In genomic region chr22:41009222-41009948, GRCh38 we compare ENCODE assay signal across 12 cellular contexts. TPM values are rescaled to one million over a fixed set of nuclear protein-coding genes. Genes with fewer than 3 reads are reported as not detected.
DNase-seq lines count a peak whose midpoint lies in the region; ATAC-seq and TF ChIP-seq lines count a peak whose summit lies in the region.
"Had no signal": no experiment of that assay in that cellular context is flagged by ENCODE, and none has a peak within 500 bp of the region (broad histone marks: within the 10 kb centered on the region; RNA-seq: fewer than 3 reads in every experiment).

No MANE protein-coding gene starts in this region.

- no peak overlapping the region for H3K4me3 Mint-ChIP-seq in T-helper 17 cell
- H3K4me3 Mint-ChIP-seq: stimulated activated naive CD8-positive, alpha-beta T cell treated with anti-CD3 and anti-CD28 coated beads, Interleukin-15, Interleukin-2, amounts not matched to agents 100 ng/mL and 50 ng/mL, for 24 hours had no signal

- H3K4me3 ChIP-seq in adipocyte (ENCODE audit: low read length) (no peak overlapping the region), lower lobe of right lung (no peak overlapping the region)
- H3K4me3 ChIP-seq: left ventricle myocardium inferior had no signal

- H3K27me3 Mint-ChIP-seq in T-helper 17 cell = peaks cover 5% of the 10 kb centered on the region
- H3K27me3 Mint-ChIP-seq: stimulated activated naive CD8-positive, alpha-beta T cell treated with anti-CD3 and anti-CD28 coated beads, Interleukin-15, Interleukin-2, amounts not matched to agents 100 ng/mL and 50 ng/mL, for 24 hours had no signal

- H3K36me3 Mint-ChIP-seq in T-helper 17 cell (ENCODE audit: low read depth) = peaks cover 2% of the 10 kb centered on the region

- no peak overlapping the region for H3K27ac ChIP-seq in lower lobe of right lung
- H3K27ac ChIP-seq: foreskin keratinocyte, left ventricle myocardium inferior had no signal

- peak; percentile 32 for DNase-seq in COR-L47 (lab: John Stamatoyannopoulos, UW)
- peak; percentile 58 to 68 for DNase-seq in Kasumi-1 (lab: John Stamatoyannopoulos, UW)
- DNase-seq in adipocyte (ENCODE audit: low read depth) = peak; percentile 29
- peak; percentile 52 for DNase-seq in lower lobe of right lung
- no peak for DNase-seq in Right ventricle myocardium inferior (ENCODE audit: missing footprints)
- no peak for DNase-seq in T-helper 17 cell
- DNase-seq in stimulated activated CD4-positive, alpha-beta T cell treated with anti-CD3 and anti-CD28 coated beads, Interleukin-4, amount 100 ng/mL, for 4 hours = no peak
- DNase-seq: Caco-2, left ventricle myocardium inferior had no signal

- H3K36me3 ChIP-seq in adipocyte (ENCODE audit: control insufficient read depth, insufficient read depth, low read length, severe bottlenecking) (no peaks in the 10 kb centered on the region), lower lobe of right lung (no peaks in the 10 kb centered on the region)
- H3K36me3 ChIP-seq: left ventricle myocardium inferior had no signal

- H3K27ac Mint-ChIP-seq in T-helper 17 cell = no peak overlapping the region
- H3K27ac Mint-ChIP-seq: stimulated activated naive CD8-positive, alpha-beta T cell treated with anti-CD3 and anti-CD28 coated beads, Interleukin-15, Interleukin-2, amounts not matched to agents 100 ng/mL and 50 ng/mL, for 24 hours had no signal

- H3K4me1 ChIP-seq in adipocyte (ENCODE audit: control insufficient read depth, insufficient read depth, low read length) (peaks cover 5% of the 10 kb centered on the region), lower lobe of right lung (no peaks in the 10 kb centered on the region)
- H3K4me1 ChIP-seq: Caco-2, foreskin keratinocyte, left ventricle myocardium inferior had no signal

- no peak for TF ChIP-seq CTCF in lower lobe of right lung (IDR thresholded peaks at IDR 0.05)

- no peaks in the 10 kb centered on the region for H3K9me3 ChIP-seq in adipocyte (ENCODE audit: control insufficient read depth, low read length)
- H3K9me3 ChIP-seq in lower lobe of right lung = no peaks in the 10 kb centered on the region
- no peaks in the 10 kb centered on the region for H3K9me3 ChIP-seq in T-helper 17 cell (ENCODE audit: control insufficient read depth, low read length, poor library complexity, severe bottlenecking)
- H3K9me3 ChIP-seq: Caco-2, left ventricle myocardium inferior had no signal

- H3K9ac ChIP-seq in adipocyte (ENCODE audit: low read length) = no peak overlapping the region

- H3K4me1 Mint-ChIP-seq in T-helper 17 cell = peaks cover 3% of the 10 kb centered on the region

- intact Hi-C loops in lower lobe of right lung (cut with DNase I) (no loop called here), Right ventricle myocardium inferior (cut with DNase I) (no loop called here)

- ATAC-seq in lower lobe of right lung = peak; percentile 64 to 79
- ATAC-seq in Right ventricle myocardium inferior = no peak
- no peak for ATAC-seq in T-helper 17 cell
- no peak for ATAC-seq in HG02610 (IDR thresholded peaks at IDR 0.05; ENCODE audit: unreplicated experiment)
- ATAC-seq: foreskin keratinocyte had no signal

- H3K27me3 ChIP-seq in adipocyte (replicated peaks; ENCODE audit: control insufficient read depth, insufficient read depth, low read length) (no peaks in the 10 kb centered on the region), lower lobe of right lung (ENCODE audit: low read depth) (no peaks in the 10 kb centered on the region)
- H3K27me3 ChIP-seq: foreskin keratinocyte had no signal

RNA-seq across cellular contexts. Expression of gene RBX1, which starts 58.2 kb away (rescaled TPM):
- total RNA-seq in lower lobe of right lung (46.7 TPM), Right ventricle myocardium inferior (74.1 TPM), T-helper 17 cell (10 to 100 TPM; 31.3 to 41.9 TPM)

Comparison
In these comparisons a context has a peak if more than half of its experiments do, and no peak if none do; other contexts are left out.
1. DNase-seq: peak in COR-L47 (single experiment), Kasumi-1 (2 of 2), adipocyte (single experiment) and lower lobe of right lung (single experiment); none in Right ventricle myocardium inferior (single experiment), T-helper 17 cell (0 of 3) and stimulated activated CD4-positive, alpha-beta T cell treated with anti-CD3 and anti-CD28 coated beads, Interleukin-4, amount 100 ng/mL, for 4 hours (0 of 2).
2. ATAC-seq: peak in lower lobe of right lung (2 of 2); none in Right ventricle myocardium inferior (single experiment), T-helper 17 cell (single experiment) and HG02610 (single experiment).